Comparison of ENCODE assay signal across 8 cellular contexts in genomic region chrY:8128578-8128977, GRCh38.
"Had no signal": no experiment of that assay in that cellular context is flagged by ENCODE, and none has a peak within 500 bp of the region (broad histone marks: within the 10 kb centered on the region; RNA-seq: fewer than 3 reads in every experiment).

No MANE protein-coding gene starts in this region.

- H3K4me2 ChIP-seq: KMS-11 had no signal

- ATAC-seq: HepG2, K562 had no signal

- H3K27me3 Mint-ChIP-seq: IgD-negative memory B cell had no signal

- H3K4me3 ChIP-seq: K562 had no signal

- H3K36me3 Mint-ChIP-seq: IgD-negative memory B cell had no signal

- H3K27ac ChIP-seq: HL-60, KMS-11 had no signal

- H3K4me3 Mint-ChIP-seq: IgD-negative memory B cell had no signal

- H3K4me1 Mint-ChIP-seq: IgD-negative memory B cell had no signal

- H3K9me3 Mint-ChIP-seq: IgD-negative memory B cell had no signal

- DNase-seq: IMR-90, KBM-7, KG1 had no signal

- H3K27ac Mint-ChIP-seq: IgD-negative memory B cell had no signal
